In the genomic region with DNA sequence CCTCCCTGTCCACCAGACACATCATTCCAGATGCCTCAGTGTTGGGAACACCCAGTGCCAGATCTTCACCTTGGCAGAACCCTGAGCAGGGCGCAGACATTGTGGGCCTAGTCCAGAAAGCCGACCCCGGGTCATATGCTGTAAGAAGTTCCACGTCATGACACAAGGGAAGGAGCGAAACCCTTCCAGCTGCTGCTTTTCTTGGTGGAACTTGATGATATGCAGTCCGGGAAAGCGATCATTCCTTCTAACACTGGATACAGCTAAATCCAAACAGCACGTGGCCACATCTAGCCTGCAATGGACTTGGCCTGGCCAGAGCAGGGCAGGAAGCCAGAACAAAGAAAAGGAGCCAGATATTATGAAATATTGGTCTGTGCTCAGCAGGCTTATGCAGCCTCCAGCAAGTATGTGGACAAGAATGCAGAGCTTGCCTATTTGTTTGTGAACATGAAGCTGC, we compare ENCODE assay signal across 10 cellular contexts.
DNase-seq lines count a peak whose midpoint lies in the region.
"Had no signal": no experiment of that assay in that cellular context is flagged by ENCODE, and none has a peak within 500 bp of the region (broad histone marks: within the 10 kb centered on the region; RNA-seq: fewer than 3 reads in every experiment).

No MANE protein-coding gene starts in this region.

- peak overlapping the region; percentile 86 for H3K27ac ChIP-seq in rectal smooth muscle tissue (ENCODE audit: low read depth, low read length)

- no peak overlapping the region for H3K9ac ChIP-seq in rectal smooth muscle tissue (ENCODE audit: low read length)

- H3K4me3 ChIP-seq in rectal smooth muscle tissue (ENCODE audit: low read length) = no peak overlapping the region

- peak; percentile 2 for DNase-seq in ELR (ENCODE audit: low read depth)
- peak; percentile 94 for DNase-seq in cerebellar cortex (ENCODE audit: low spot score)
- DNase-seq in iPS-NIHi11 (ENCODE audit: low spot score) = peak; percentile 25
- no peak for DNase-seq in D341Med (ENCODE audit: low spot score)
- DNase-seq in GOT3 (lab: John Stamatoyannopoulos, UW) = no peak
- DNase-seq in iPS-NIHi7 (ENCODE audit: extremely low spot score) = no peak
- no peak for DNase-seq in NCI-H524 (lab: John Stamatoyannopoulos, UW)
- DNase-seq: COR-L47, NCI-H1092 treated with DMSO at 0.1 percent for 48 hours had no signal

- no peaks in the 10 kb centered on the region for H3K27me3 ChIP-seq in rectal smooth muscle tissue (ENCODE audit: control insufficient read depth, insufficient read depth, low read length)

- no peaks in the 10 kb centered on the region for H3K36me3 ChIP-seq in rectal smooth muscle tissue (ENCODE audit: control insufficient read depth, insufficient read depth, low read length)

- peaks cover 25% of the 10 kb centered on the region for H3K4me1 ChIP-seq in rectal smooth muscle tissue (ENCODE audit: control insufficient read depth, insufficient read depth, low read length)

Comparison
In these comparisons a context has a peak if more than half of its experiments do, and no peak if none do; other contexts are left out.
1. DNase-seq: peak in ELR (single experiment), cerebellar cortex (single experiment) and iPS-NIHi11 (single experiment); none in D341Med (single experiment), GOT3 (single experiment), iPS-NIHi7 (single experiment) and NCI-H524 (0 of 2).